In the genomic region with DNA sequence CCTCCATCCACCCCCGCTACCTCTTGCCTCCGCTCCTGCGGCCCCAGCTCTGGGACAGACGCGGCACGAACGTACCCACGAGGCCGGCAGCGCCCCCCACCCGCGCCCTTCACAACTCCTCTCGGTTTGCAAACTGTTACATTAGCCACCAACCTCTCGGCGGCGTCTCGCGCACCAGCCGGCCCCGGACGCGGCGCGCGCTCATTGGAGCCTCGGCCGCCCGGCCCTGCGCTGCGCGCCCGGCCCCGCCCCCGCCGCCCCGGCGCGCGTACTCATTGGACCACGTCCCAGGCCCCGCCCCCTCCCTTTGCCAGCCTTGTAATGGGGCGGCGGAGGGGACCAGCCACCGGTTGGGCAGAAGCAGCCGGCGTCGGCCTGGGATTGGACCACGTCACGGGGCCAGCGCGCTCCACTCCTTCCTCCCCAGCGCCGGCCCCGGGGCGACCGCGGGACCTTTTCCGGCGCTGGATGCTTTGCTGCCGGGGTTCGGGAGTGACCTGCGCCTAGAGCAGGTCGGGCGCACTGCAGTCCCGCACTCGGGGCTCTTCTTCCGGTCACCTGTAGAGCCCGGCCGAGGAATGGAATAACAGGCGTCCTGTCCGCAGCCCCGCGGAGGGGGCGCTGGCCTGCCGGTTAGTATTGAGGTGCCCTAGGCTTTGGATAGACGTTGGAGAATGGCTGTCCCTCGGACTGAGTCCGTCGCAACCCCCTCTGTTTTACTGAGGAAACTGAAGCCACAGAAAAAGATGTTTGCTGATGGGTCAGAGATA, we compare ENCODE assay signal across 8 cellular contexts. TPM values are rescaled to one million over a fixed set of nuclear protein-coding genes. Genes with fewer than 3 reads are reported as not detected.
A peak's percentile ranks its signal among the peaks of the same experiment; 100 is the strongest.
DNase-seq lines count a peak whose midpoint lies in the region; ATAC-seq and TF ChIP-seq lines count a peak whose summit lies in the region.

A gene with protein sequence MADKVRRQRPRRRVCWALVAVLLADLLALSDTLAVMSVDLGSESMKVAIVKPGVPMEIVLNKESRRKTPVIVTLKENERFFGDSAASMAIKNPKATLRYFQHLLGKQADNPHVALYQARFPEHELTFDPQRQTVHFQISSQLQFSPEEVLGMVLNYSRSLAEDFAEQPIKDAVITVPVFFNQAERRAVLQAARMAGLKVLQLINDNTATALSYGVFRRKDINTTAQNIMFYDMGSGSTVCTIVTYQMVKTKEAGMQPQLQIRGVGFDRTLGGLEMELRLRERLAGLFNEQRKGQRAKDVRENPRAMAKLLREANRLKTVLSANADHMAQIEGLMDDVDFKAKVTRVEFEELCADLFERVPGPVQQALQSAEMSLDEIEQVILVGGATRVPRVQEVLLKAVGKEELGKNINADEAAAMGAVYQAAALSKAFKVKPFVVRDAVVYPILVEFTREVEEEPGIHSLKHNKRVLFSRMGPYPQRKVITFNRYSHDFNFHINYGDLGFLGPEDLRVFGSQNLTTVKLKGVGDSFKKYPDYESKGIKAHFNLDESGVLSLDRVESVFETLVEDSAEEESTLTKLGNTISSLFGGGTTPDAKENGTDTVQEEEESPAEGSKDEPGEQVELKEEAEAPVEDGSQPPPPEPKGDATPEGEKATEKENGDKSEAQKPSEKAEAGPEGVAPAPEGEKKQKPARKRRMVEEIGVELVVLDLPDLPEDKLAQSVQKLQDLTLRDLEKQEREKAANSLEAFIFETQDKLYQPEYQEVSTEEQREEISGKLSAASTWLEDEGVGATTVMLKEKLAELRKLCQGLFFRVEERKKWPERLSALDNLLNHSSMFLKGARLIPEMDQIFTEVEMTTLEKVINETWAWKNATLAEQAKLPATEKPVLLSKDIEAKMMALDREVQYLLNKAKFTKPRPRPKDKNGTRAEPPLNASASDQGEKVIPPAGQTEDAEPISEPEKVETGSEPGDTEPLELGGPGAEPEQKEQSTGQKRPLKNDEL (minus strand): TSS at position 206 of the 770 bp plus-strand sequence. CDS start 1,045 bp downstream, outside the sequence.

- intact Hi-C loops in right cardiac atrium (cut with DNase I) (no loop called here), vagina (cut with DNase I) (no loop called here)

- TF ChIP-seq CTCF in vagina (IDR thresholded peaks at IDR 0.05): no peak

- H3K27me3 ChIP-seq in right cardiac atrium (ENCODE audit: control insufficient read depth, insufficient read depth): no peaks in the 10 kb centered on the region
- no peaks in the 10 kb centered on the region for H3K27me3 ChIP-seq in vagina

- H3K27ac ChIP-seq in right cardiac atrium (ENCODE audit: low read length): peak within 1 kb of the TSS; percentile 80
- H3K27ac ChIP-seq in vagina: peak within 1 kb of the TSS; percentile 72

- H3K4me1 ChIP-seq in right cardiac atrium (ENCODE audit: control insufficient read depth, insufficient read depth, low read length): peaks cover 5% of the 10 kb centered on the region
- H3K4me1 ChIP-seq in vagina: peaks cover 28% of the 10 kb centered on the region

- TF ChIP-seq POLR2A in vagina (IDR thresholded peaks at IDR 0.05): peak in 1 of 2 donors; percentile 79

- H3K4me3 ChIP-seq in right cardiac atrium (ENCODE audit: low read length) (peak within 1 kb of the TSS; percentile 71), vagina (peak within 1 kb of the TSS; percentile 83 to 88)

- DNase-seq in NCI-H187 (lab: John Stamatoyannopoulos, UW) (peak; percentile 83 to 97), T-helper 2 cell (peak; percentile 98 to 99 (median 98)), anterior cingulate cortex (lab: John Stamatoyannopoulos, UW) (peak; percentile 58 to 98 (median 96)), right cardiac atrium (peak; percentile 99 to 100 (median 99)), putamen (ENCODE audit: low spot score) (peak; percentile 95), vagina (ENCODE audit: extremely low spot score in 2 of 2) (peak in 1 of 2 donors; percentile 97)

- H3K9me3 ChIP-seq in right cardiac atrium (ENCODE audit: control insufficient read depth, low read length): no peaks in the 10 kb centered on the region
- no peaks in the 10 kb centered on the region for H3K9me3 ChIP-seq in vagina

- H3K36me3 ChIP-seq in vagina: peaks cover 0 to 30% of the 10 kb centered on the region in 2 donors

- ATAC-seq in GM18498 (IDR thresholded peaks at IDR 0.05; ENCODE audit: unreplicated experiment): peak; percentile 91
- peak; percentile 84 for ATAC-seq in HG02938 (IDR thresholded peaks at IDR 0.05; ENCODE audit: unreplicated experiment)
- ATAC-seq in right cardiac atrium: peak; percentile 98

- WGBS in right cardiac atrium: under 1% methylated on average over 79 of the region's 79 CpGs

RNA-seq across cellular contexts. Expression of the gene that starts here (rescaled TPM):
- 100 to 1,000 TPM in 2 of 4 donors, 10 to 100 TPM in 2; 58.8 to 127 (median 105) TPM for total RNA-seq in right cardiac atrium
- polyA plus RNA-seq in right cardiac atrium: 52.1 TPM
- 49.6 TPM for total RNA-seq in vagina
